ENCODE assay signal across 8 cellular contexts in genomic region chr1:42657981-42658879, GRCh38. TPM values are rescaled to one million over a fixed set of nuclear protein-coding genes. Genes with fewer than 3 reads are reported as not detected.
DNase-seq lines count a peak whose midpoint lies in the region; ATAC-seq, FAIRE-seq and TF ChIP-seq lines count a peak whose summit lies in the region.

PPIH (plus strand) TSS chr1:42658423; CDS start chr1:42658447, 24 bp downstream.

- peaks cover 0 to 16% of the 10 kb centered on the region in 2 donors for H3K4me1 ChIP-seq in right atrium auricular region
- H3K4me1 ChIP-seq in psoas muscle, result peaks cover 6% of the 10 kb centered on the region

- intact Hi-C loops in T-helper 2 cell treated with Interferon-gamma antibody and Interleukin-4, amounts not matched to agents 100 ng/mL and 5 ng/mL, for 36 hours (cut with micrococcal nuclease), result loop anchor here (1.0 to 10.0 kb wide), 5 partner anchors 23 to 323 kb away; partner anchors contain the start of genes C1orf50, FOXJ3, P3H1 and PPCS
- intact Hi-C loops in psoas muscle (cut with DNase I), result loop anchor here in 1 of 2 donors (1.0 to 10.0 kb wide), 2 partner anchors 24 to 313 kb away; partner anchors contain the start of gene YBX1

- FAIRE-seq in urothelium cell line (lab: Jason Lieb, UNC), result peak; percentile 82

- ATAC-seq in GM18498 (IDR thresholded peaks at IDR 0.05; ENCODE audit: unreplicated experiment) (peak; percentile 96), HG02938 (IDR thresholded peaks at IDR 0.05; ENCODE audit: unreplicated experiment) (peak; percentile 89), psoas muscle (peak; percentile 100)

- H3K27ac ChIP-seq in right atrium auricular region (peak within 1 kb of the TSS; percentile 78 to 79), psoas muscle (peak within 1 kb of the TSS; percentile 85)

- H3K27me3 ChIP-seq in right atrium auricular region (no peaks in the 10 kb centered on the region), psoas muscle (ENCODE audit: insufficient read depth in 3 of 3, low read length in 2 of 3) (no peaks in the 10 kb centered on the region)

- no peaks in the 10 kb centered on the region for H3K9me3 ChIP-seq in right atrium auricular region
- no peaks in the 10 kb centered on the region for H3K9me3 ChIP-seq in psoas muscle

- TF ChIP-seq CTCF in right atrium auricular region (IDR thresholded peaks at IDR 0.05) (peak in 1 of 2 donors; percentile 39), psoas muscle (IDR thresholded peaks at IDR 0.05) (peak; percentile 44)

- peak; percentile 45 for DNase-seq in NCI-H187 treated with DMSO at 0.1 percent for 48 hours (lab: John Stamatoyannopoulos, UW)
- peak; percentile 54 to 97 (median 92) for DNase-seq in anterior cingulate cortex (lab: John Stamatoyannopoulos, UW)
- peak; percentile 93 for DNase-seq in right atrium auricular region (ENCODE audit: low spot score)
- peak; percentile 95 to 98 for DNase-seq in psoas muscle
- peak; percentile 99 for DNase-seq in urothelium cell line (ENCODE audit: low spot score)

- 0% methylated on average over 52 to 53 of the region's 53 CpGs for WGBS in psoas muscle, 3 donors

- H3K4me3 ChIP-seq in right atrium auricular region, result peak within 1 kb of the TSS; percentile 78 to 86
- peak within 1 kb of the TSS; percentile 86 for H3K4me3 ChIP-seq in psoas muscle

- H3K36me3 ChIP-seq in right atrium auricular region, result peaks cover 5% of the 10 kb centered on the region
- peaks cover 0 to 39% of the 10 kb centered on the region in 2 donors for H3K36me3 ChIP-seq in psoas muscle (ENCODE audit: insufficient read depth in 1 of 2, low read depth in 1 of 2)

RNA-seq across cellular contexts. Expression of gene PPIH, which starts in this region (rescaled TPM):
- 84.9 and 92.5 TPM in 2 replicates for total RNA-seq in T-helper 2 cell treated with Interferon-gamma antibody and Interleukin-4, amounts not matched to agents 100 ng/mL and 5 ng/mL, for 36 hours
- total RNA-seq in right atrium auricular region, result 10 to 100 TPM; 18.2 to 24.9 TPM
- total RNA-seq in psoas muscle, result 10 to 100 TPM in 3 of 4 donors, 1 to 10 TPM in 1; 9.9 to 14.4 (median 10.8) TPM
- polyA plus RNA-seq in psoas muscle, result 10 to 100 TPM; 12.1 to 22.9 (median 15.1) TPM

Comparison
In these comparisons a context has a peak if more than half of its experiments do, and no peak if none do; other contexts are left out.
1. Peak in every context shown above with its lines: DNase-seq, ATAC-seq, H3K4me3 ChIP-seq and H3K27ac ChIP-seq.
2. DNase-seq: peak in every context shown above with its lines; median percentile 99 in urothelium cell line; 96 in psoas muscle; 93 in right atrium auricular region; 92 in anterior cingulate cortex; 45 in NCI-H187 treated with DMSO at 0.1 percent for 48 hours.